ENCODE assay signal across 11 cellular contexts in genomic region chr14:100030441-100031153, GRCh38. TPM values are rescaled to one million over a fixed set of nuclear protein-coding genes. Genes with fewer than 3 reads are reported as not detected.
DNase-seq lines count a peak whose midpoint lies in the region; ATAC-seq and TF ChIP-seq lines count a peak whose summit lies in the region.
"Had no signal": no experiment of that assay in that cellular context is flagged by ENCODE, and none has a peak within 500 bp of the region (broad histone marks: within the 10 kb centered on the region; RNA-seq: fewer than 3 reads in every experiment).

No MANE protein-coding gene starts in this region.

- peak; percentile 95 for DNase-seq in EH (ENCODE audit: low read depth)
- DNase-seq in SJSA1 (ENCODE audit: low read depth in 1 of 2, low spot score in 2 of 2): peak in 1 of 2 experiments; percentile 58
- DNase-seq in fibroblast of pulmonary artery (ENCODE audit: low read depth): peak; percentile 88
- peak; percentile 95 for DNase-seq in retinal pigment epithelial cell (ENCODE audit: low read depth)
- DNase-seq in NOMO-1 treated with dmso at 0.1 percent for 144 hours (lab: John Stamatoyannopoulos, UW; ENCODE audit: unreplicated experiment): no peak
- DNase-seq in posterior vena cava (ENCODE audit: low spot score): no peak
- DNase-seq: activated CD4-positive, alpha-beta T cell treated with anti-CD3 and anti-CD28 coated beads, Interleukin-2, amount 50 U/mL, for 4 hours; OCI-M1; testis had no signal

- H3K4me1 ChIP-seq in SJSA1 (replicated peaks): peaks cover 52% of the 10 kb centered on the region

- no peaks in the 10 kb centered on the region for H3K9me3 ChIP-seq in SJSA1 (replicated peaks)
- H3K9me3 ChIP-seq: testis had no signal

- no peak for ATAC-seq in HG03159 (IDR thresholded peaks at IDR 0.05; ENCODE audit: unreplicated experiment)
- ATAC-seq in HG02981 (IDR thresholded peaks at IDR 0.05; ENCODE audit: unreplicated experiment): no peak

- no peaks in the 10 kb centered on the region for H3K27me3 ChIP-seq in SJSA1 (replicated peaks)
- H3K27me3 ChIP-seq: testis had no signal

- no peak for TF ChIP-seq CTCF in fibroblast of pulmonary artery (IDR thresholded peaks at IDR 0.05; ENCODE audit: low read length, missing control alignments)
- TF ChIP-seq CTCF in retinal pigment epithelial cell (conservative IDR thresholded peaks at IDR 0.05; ENCODE audit: low read depth, low read length): no peak

- intact Hi-C loops in posterior vena cava (cut with DNase I): no loop called here

- H3K4me3 ChIP-seq in SJSA1 (no peak overlapping the region), fibroblast of pulmonary artery (replicated peaks; ENCODE audit: low read depth, low read length) (no peak overlapping the region), retinal pigment epithelial cell (ENCODE audit: low read length) (no peak overlapping the region)
- H3K4me3 ChIP-seq: testis had no signal

- H3K36me3 ChIP-seq in SJSA1: no peaks in the 10 kb centered on the region

- peak overlapping the region; percentile 84 for H3K27ac ChIP-seq in SJSA1
- H3K27ac ChIP-seq: testis had no signal

RNA-seq across cellular contexts. Expression of gene EVL, which starts 34.6 kb away (rescaled TPM):
- total RNA-seq in SJSA1 (2014; rRNA removed; shearing (Covaris generic)): 10.8 and 11.0 TPM in 2 replicates
- 10 to 100 TPM; 47.1 to 68.9 TPM for total RNA-seq in posterior vena cava

Comparison
In these comparisons a context has a peak if more than half of its experiments do, and no peak if none do; other contexts are left out.
1. DNase-seq: peak in EH (single experiment), fibroblast of pulmonary artery (single experiment) and retinal pigment epithelial cell (single experiment); none in NOMO-1 treated with dmso at 0.1 percent for 144 hours (single experiment) and posterior vena cava (single experiment).